25 cellular contexts compared by ENCODE assay signal in genomic region chr7:51973942-51974341, GRCh38.
"Had no signal": no experiment of that assay in that cellular context is flagged by ENCODE, and none has a peak within 500 bp of the region (broad histone marks: within the 10 kb centered on the region; RNA-seq: fewer than 3 reads in every experiment).

No MANE protein-coding gene starts in this region.

- H3K9me3 Mint-ChIP-seq: activated T-helper 1 cell treated with anti-CD3 and anti-CD28 coated beads, Interleukin-12 subunit alpha, Interleukin-12 subunit beta, Interleukin-2, Interleukin-4 antibody, amounts not matched to agents 30 ng/mL and 10 ng/mL and 1 ng/mL, durations not matched to agents 14 hours and 24 hours and 36 hours had no signal

- H3K27me3 ChIP-seq: ascending aorta, body of pancreas had no signal

- H3K4me1 ChIP-seq: ascending aorta, body of pancreas had no signal

- H3K27ac ChIP-seq: ascending aorta, body of pancreas had no signal

- H3K27me3 Mint-ChIP-seq: activated naive CD4-positive, alpha-beta T cell treated with anti-CD3 and anti-CD28 coated beads, Interleukin-2, amount 50 U/mL, for 24 hours; activated T-cell treated with anti-CD3 and anti-CD28 coated beads, Interleukin-2, amount 50 U/mL, for 24 hours; T-helper 17 cell had no signal

- H3K4me3 Mint-ChIP-seq: activated CD8-positive, alpha-beta T cell treated with anti-CD3 and anti-CD28 coated beads, Interleukin-2, amount 10 ng/mL, durations not matched to agents 7 days and 5 days; activated naive CD4-positive, alpha-beta T cell treated with anti-CD3 and anti-CD28 coated beads, Interleukin-2, amount 50 U/mL, for 24 hours; activated T-cell treated with anti-CD3 and anti-CD28 coated beads, Interleukin-2, amount 50 U/mL, for 24 hours; activated T-helper 1 cell treated with anti-CD3 and anti-CD28 coated beads, Interleukin-12 subunit alpha, Interleukin-12 subunit beta, Interleukin-2, Interleukin-4 antibody, amounts not matched to agents 30 ng/mL and 10 ng/mL and 1 ng/mL, durations not matched to agents 14 hours and 24 hours and 36 hours; T-helper 17 cell had no signal

- H3K4me1 Mint-ChIP-seq: activated naive CD4-positive, alpha-beta T cell treated with anti-CD3 and anti-CD28 coated beads, Interleukin-2, amount 50 U/mL, for 24 hours; T-helper 17 cell had no signal

- H3K36me3 Mint-ChIP-seq: activated naive CD4-positive, alpha-beta T cell treated with anti-CD3 and anti-CD28 coated beads, Interleukin-2, amount 50 U/mL, for 24 hours had no signal

- H3K27ac Mint-ChIP-seq: activated CD8-positive, alpha-beta T cell treated with anti-CD3 and anti-CD28 coated beads, Interleukin-2, amount 10 ng/mL, durations not matched to agents 7 days and 5 days; activated naive CD4-positive, alpha-beta T cell treated with anti-CD3 and anti-CD28 coated beads, Interleukin-2, amount 50 U/mL, for 24 hours; activated T-cell treated with anti-CD3 and anti-CD28 coated beads, Interleukin-2, amount 50 U/mL, for 24 hours; activated T-helper 1 cell treated with anti-CD3 and anti-CD28 coated beads, Interleukin-12 subunit alpha, Interleukin-12 subunit beta, Interleukin-2, Interleukin-4 antibody, amounts not matched to agents 30 ng/mL and 10 ng/mL and 1 ng/mL, durations not matched to agents 14 hours and 24 hours and 36 hours; T-helper 17 cell had no signal

- DNase-seq: activated CD4-positive, alpha-beta T cell treated with anti-CD3 and anti-CD28 coated beads for 48 hours; activated CD4-positive, alpha-beta T cell treated with anti-CD3 and anti-CD28 coated beads, Interleukin-2, amount 50 U/mL, for 4 hours; activated CD8-positive, alpha-beta T cell treated with anti-CD3 and anti-CD28 coated beads, Interleukin-2, amount 10 ng/mL, durations not matched to agents 7 days and 5 days; activated effector memory CD4-positive, alpha-beta T cell treated with Interleukin-2 at 50 U/mL for 16 hours; activated naive CD4-positive, alpha-beta T cell; activated T-cell treated with anti-CD3 and anti-CD28 coated beads, Interleukin-2, amount 50 U/mL, for 24 hours; body of pancreas; central memory CD4-positive, alpha-beta T cell; Karpas-422; MM.1S; NCI-H1105; NCI-H1436; NCI-H187 treated with DMSO at 0.1 percent for 48 hours; NCI-H2081 treated with DMSO at 0.1 percent for 48 hours; NCI-H446; NCI-H524; SIG-M5; T-helper 17 cell; T-helper 9 cell had no signal

- ATAC-seq: activated CD4-positive, CD25-positive, alpha-beta regulatory T cell treated with anti-CD3 and anti-CD28 coated beads, Interleukin-2, amount 50 U/mL, for 24 hours; activated CD8-positive, alpha-beta T cell treated with anti-CD3 and anti-CD28 coated beads, Interleukin-2, amount 10 ng/mL, durations not matched to agents 7 days and 5 days; body of pancreas; T-helper 17 cell had no signal

- H3K9me3 ChIP-seq: ascending aorta, body of pancreas had no signal

- H3K4me3 ChIP-seq: ascending aorta, body of pancreas had no signal

- FAIRE-seq: bronchial epithelial cell, TTC549 had no signal

- H3K36me3 ChIP-seq: ascending aorta had no signal
